In the genomic region with DNA sequence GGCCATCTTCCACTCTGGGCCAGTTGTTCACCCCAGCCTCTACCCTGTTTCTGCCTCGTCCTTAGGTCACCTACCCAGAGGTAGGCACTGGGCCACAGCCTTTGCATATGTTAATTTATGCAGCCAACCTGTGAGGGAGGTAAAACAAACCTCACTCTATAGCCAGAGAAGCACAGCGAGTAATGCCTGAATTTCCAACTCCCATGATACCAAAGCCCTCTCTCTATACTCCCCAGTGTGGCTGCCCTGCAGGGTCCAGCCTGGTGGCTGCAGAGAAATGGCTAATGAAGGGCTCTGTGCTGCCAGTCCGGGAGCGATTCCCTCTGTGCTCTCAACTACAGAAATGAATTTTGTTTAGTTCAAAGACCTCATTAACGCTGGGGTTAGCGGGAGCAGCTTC, we compare ENCODE assay signal across 19 cellular contexts.
A peak's percentile ranks its signal among the peaks of the same experiment; 100 is the strongest.
DNase-seq lines count a peak whose midpoint lies in the region; ATAC-seq, FAIRE-seq and TF ChIP-seq lines count a peak whose summit lies in the region.
"Had no signal": no experiment of that assay in that cellular context is flagged by ENCODE, and none has a peak within 500 bp of the region (broad histone marks: within the 10 kb centered on the region; RNA-seq: fewer than 3 reads in every experiment).

No MANE protein-coding gene starts in this region.

- no peak for TF ChIP-seq CTCF in H1 (IDR thresholded peaks at IDR 0.05; ENCODE audit: control extremely low read depth in 1 of 3, insufficient read depth in 1 of 3, low read depth in 1 of 3, low read length in 3 of 3)
- no peak for TF ChIP-seq CTCF in CD4-positive, alpha-beta T cell (IDR thresholded peaks at IDR 0.05)

- intact Hi-C loops in CD4-positive, alpha-beta T cell (cut with DNase I, micrococcal nuclease), result no loop called here

- H3K4me2 ChIP-seq in H1 (ENCODE audit: insufficient read depth in 1 of 2, low read depth in 2 of 2, low read length in 2 of 2), result peak overlapping the region; percentile 16 to 29; a peak in 2 of 4 replicates
- H3K4me2 ChIP-seq: BLaER1 treated with 17β-estradiol and CSF1 and Interleukin-3, amounts not matched to agents 10 nM and 100 nM had no signal

- WGBS in H1 (ENCODE audit: extremely low coverage in 1 of 2, insufficient coverage in 1 of 2, insufficient read length in 1 of 2, insufficient replicate concordance in 2 of 2, low coverage in 1 of 2, low lambda C conversion rate in 2 of 2, missing lambda C conversion rate in 1 of 2), 2 experiments, result 56% methylated on average over 6 of the region's 6 CpGs; no CpG with 5 or more reads in 1 of the 2 experiments

- H3K36me3 Mint-ChIP-seq in CD4-positive, alpha-beta T cell (ENCODE audit: low read depth), result no peaks in the 10 kb centered on the region
- H3K36me3 Mint-ChIP-seq: CD8-positive, alpha-beta memory T cell; IgD-negative memory B cell had no signal

- peak; percentile 45 for FAIRE-seq in H1 (lab: Jason Lieb, UNC)
- FAIRE-seq: GM12878, HepG2 had no signal

- H3K27me3 ChIP-seq in H1 (replicated peaks in 1 of 4; ENCODE audit: control insufficient read depth in 3 of 4, extremely low read depth in 1 of 4, insufficient read depth in 3 of 4, low read length in 3 of 4), result no peaks in the 10 kb centered on the region
- H3K27me3 ChIP-seq in CD4-positive, alpha-beta T cell (ENCODE audit: control insufficient read depth, insufficient read depth, low read length), result no peaks in the 10 kb centered on the region
- H3K27me3 ChIP-seq: BLaER1 treated with 17β-estradiol and CSF1 and Interleukin-3, amounts not matched to agents 10 nM and 100 nM had no signal

- no peak overlapping the region for H2BK12ac ChIP-seq in H1 (ENCODE audit: low read depth, low read length)

- no peak overlapping the region for H2AFZ ChIP-seq in H1 (ENCODE audit: low read length)

- CTCF ChIA-PET in H1 (lab: Charles Lee; ENCODE audit: partially characterized antibody), result interaction anchor here (0.7 kb wide), 3 partner anchors 65 to 293 kb away, joined by 3 read pairs; no protein-coding TSS in a partner anchor
- CTCF ChIA-PET in CD4-positive, alpha-beta T cell (lab: Charles Lee), result no interaction called here

- DNase-seq in NCI-H526 (lab: John Stamatoyannopoulos, UW) (peak; percentile 77 to 81), H1 (ENCODE audit: low read depth in 1 of 2, low spot score in 2 of 2) (no peak), iPS-NIHi11 (ENCODE audit: low spot score) (peak; percentile 17), amniotic stem cell (lab: John Stamatoyannopoulos, UW) (no peak)
- DNase-seq in CD4-positive, alpha-beta T cell, result no peak
- DNase-seq: CD8-positive, alpha-beta memory T cell; COR-L47; DMS 273 treated with DMSO at 0.1 percent for 48 hours; DMS53; DND-41; EL; HCEC 1CT had no signal

- H2BK15ac ChIP-seq in H1 (ENCODE audit: low read length), result no peak overlapping the region

- no peak overlapping the region for H4K5ac ChIP-seq in H1 (ENCODE audit: insufficient read length, low read depth, low read length)

- no peak overlapping the region for H3K27ac ChIP-seq in H1 (ENCODE audit: low read depth, low read length)
- H3K27ac ChIP-seq in CD4-positive, alpha-beta T cell (ENCODE audit: low read depth, low read length), result no peak overlapping the region
- H3K27ac ChIP-seq: BLaER1 treated with 17β-estradiol and CSF1 and Interleukin-3, amounts not matched to agents 10 nM and 100 nM had no signal

- ATAC-seq in HG03045 (IDR thresholded peaks at IDR 0.05; ENCODE audit: unreplicated experiment) (no peak), HG02840 (IDR thresholded peaks at IDR 0.05; ENCODE audit: low FRiP score, unreplicated experiment) (no peak)
- no peak for ATAC-seq in CD4-positive, alpha-beta T cell (ENCODE audit: poor library complexity)
- ATAC-seq: GM12878, HepG2 had no signal

- H3K27ac Mint-ChIP-seq in CD4-positive, alpha-beta T cell, result no peak overlapping the region
- H3K27ac Mint-ChIP-seq: B cell; CD8-positive, alpha-beta memory T cell; IgD-negative memory B cell had no signal

- H3K18ac ChIP-seq in H1 (ENCODE audit: extremely low read depth, low read length), result no peak overlapping the region

- no peak overlapping the region for H4K91ac ChIP-seq in H1 (replicated peaks; ENCODE audit: insufficient read length, low read length)

- H3K56ac ChIP-seq in H1 (replicated peaks; ENCODE audit: insufficient read length, low read depth, low read length), result no peak overlapping the region

- no peak overlapping the region for H3K23ac ChIP-seq in H1 (ENCODE audit: insufficient read length)

- POLR2A ChIA-PET in H1 (lab: Charles Lee; ENCODE audit: partially characterized antibody), result no interaction called here
- POLR2A ChIA-PET in CD4-positive, alpha-beta T cell (lab: Charles Lee), result no interaction called here

- H2AK5ac ChIP-seq in H1 (ENCODE audit: low read depth, low read length), result no peak overlapping the region

- H4K8ac ChIP-seq in H1 (ENCODE audit: extremely low read depth, insufficient read depth, low read length), result no peak overlapping the region

- H2BK5ac ChIP-seq in H1 (ENCODE audit: low read depth, low read length), result no peak overlapping the region

- no peak overlapping the region for H3K4me3 ChIP-seq in H1 (ENCODE audit: extremely low read depth in 1 of 4, insufficient read depth in 2 of 4, low read depth in 3 of 4, low read length in 4 of 4)
- H3K4me3 ChIP-seq: BLaER1 treated with 17β-estradiol and CSF1 and Interleukin-3, amounts not matched to agents 10 nM and 100 nM; GM12878 had no signal

- H3K9me3 ChIP-seq in H1 (ENCODE audit: insufficient read depth in 2 of 2, low read depth in 1 of 2, low read length in 1 of 2), result no peaks in the 10 kb centered on the region
- H3K9me3 ChIP-seq in CD4-positive, alpha-beta T cell (ENCODE audit: control insufficient read depth, low read length), result no peaks in the 10 kb centered on the region
- H3K9me3 ChIP-seq: BLaER1 treated with 17β-estradiol and CSF1 and Interleukin-3, amounts not matched to agents 10 nM and 100 nM had no signal

- TF ChIP-seq POLR2A in H1 (IDR thresholded peaks at IDR 0.05; ENCODE audit: control extremely low read depth in 1 of 2, low read depth in 2 of 2, low read length in 2 of 2), result no peak

- no peak for TF ChIP-seq EP300 in H1 (IDR thresholded peaks at IDR 0.05; ENCODE audit: borderline replicate concordance in 1 of 2, low read depth in 2 of 2, low read length in 2 of 2)

- peaks cover 2% of the 10 kb centered on the region; the same call in 1 of the 2 replicates for H3K23me2 ChIP-seq in H1 (ENCODE audit: low read depth, low read length)

- no peaks in the 10 kb centered on the region for H3K79me1 ChIP-seq in H1 (ENCODE audit: low read depth, low read length)

- no peaks in the 10 kb centered on the region for H3K4me1 Mint-ChIP-seq in CD4-positive, alpha-beta T cell (ENCODE audit: low read depth)
- H3K4me1 Mint-ChIP-seq: B cell; CD8-positive, alpha-beta memory T cell; IgD-negative memory B cell had no signal

- no peak for TF ChIP-seq RAD21 in H1 (IDR thresholded peaks at IDR 0.05 in 1 of 2, conservative IDR thresholded peaks at IDR 0.05 in 1 of 2; ENCODE audit: low read depth in 2 of 2, low read length in 2 of 2)

- no peaks in the 10 kb centered on the region for H3K79me2 ChIP-seq in H1 (ENCODE audit: control insufficient read depth in 1 of 2, insufficient read depth in 2 of 2, low read length in 2 of 2)

- no peak overlapping the region for H3K4ac ChIP-seq in H1 (replicated peaks; ENCODE audit: insufficient read length, low read depth, low read length)

- H3K9me3 Mint-ChIP-seq in CD4-positive, alpha-beta T cell, result no peaks in the 10 kb centered on the region

- H2BK20ac ChIP-seq in H1 (ENCODE audit: low read length), result no peak overlapping the region

- no peaks in the 10 kb centered on the region for H3K36me3 ChIP-seq in H1 (ENCODE audit: control insufficient read depth in 2 of 4, insufficient read depth in 4 of 4, low read length in 3 of 4)
- H3K36me3 ChIP-seq: BLaER1 treated with 17β-estradiol and CSF1 and Interleukin-3, amounts not matched to agents 10 nM and 100 nM had no signal

- no peak overlapping the region for H3K14ac ChIP-seq in H1 (ENCODE audit: insufficient read length)

- H2BK120ac ChIP-seq in H1 (replicated peaks; ENCODE audit: low read depth, low read length), result no peak overlapping the region

- H3K4me3 Mint-ChIP-seq in CD4-positive, alpha-beta T cell, result no peak overlapping the region
- H3K4me3 Mint-ChIP-seq: B cell; CD8-positive, alpha-beta memory T cell; IgD-negative memory B cell had no signal

- peaks cover 0 to 7% (median 2%) of the 10 kb centered on the region in 4 experiments; a peak in 4 of 7 replicates for H3K4me1 ChIP-seq in H1 (replicated peaks in 1 of 4; ENCODE audit: control insufficient read depth in 3 of 4, insufficient read depth in 4 of 4, low read length in 3 of 4)
- H3K4me1 ChIP-seq: BLaER1 treated with 17β-estradiol and CSF1 and Interleukin-3, amounts not matched to agents 10 nM and 100 nM had no signal

- no peak overlapping the region for H3K9ac ChIP-seq in H1 (replicated peaks in 1 of 4; ENCODE audit: extremely low read depth in 1 of 4, low read depth in 3 of 4, low read length in 3 of 4)
- H3K9ac ChIP-seq: BLaER1 treated with 17β-estradiol and CSF1 and Interleukin-3, amounts not matched to agents 10 nM and 100 nM had no signal

- no peaks in the 10 kb centered on the region for H4K20me1 ChIP-seq in H1 (replicated peaks in 1 of 2; ENCODE audit: control insufficient read depth in 1 of 2, insufficient read depth in 2 of 2, low read length in 2 of 2)
- H4K20me1 ChIP-seq: BLaER1 treated with 17β-estradiol and CSF1 and Interleukin-3, amounts not matched to agents 10 nM and 100 nM had no signal

- peaks cover 28% of the 10 kb centered on the region for H3K27me3 Mint-ChIP-seq in CD4-positive, alpha-beta T cell

TF ChIP-seq in H1, 55 proteins besides CTCF, POLR2A, EP300 and RAD21 (continues in another document):
- TF ChIP-seq RFX5 (IDR thresholded peaks at IDR 0.05; ENCODE audit: borderline replicate concordance, low read depth, low read length), result no peak
- no peak for TF ChIP-seq CTBP2 (IDR thresholded peaks at IDR 0.05; ENCODE audit: borderline replicate concordance, insufficient read depth, insufficient read length, low read length)
- TF ChIP-seq KDM5A (IDR thresholded peaks at IDR 0.05; ENCODE audit: low read length), result no peak
- no peak for TF ChIP-seq NANOG (IDR thresholded peaks at IDR 0.05; ENCODE audit: insufficient read depth, low read depth, low read length, poor library complexity, severe bottlenecking)
- no peak for TF ChIP-seq ZNF274 (IDR thresholded peaks at IDR 0.05; ENCODE audit: borderline replicate concordance, extremely low read depth, low read length)
- no peak for TF ChIP-seq NRF1 (IDR thresholded peaks at IDR 0.05; ENCODE audit: low read depth, low read length)
- TF ChIP-seq CBX5 (IDR thresholded peaks at IDR 0.05; ENCODE audit: low read depth, low read length), result no peak
- no peak for TF ChIP-seq POLR2AphosphoS5 (IDR thresholded peaks at IDR 0.05; ENCODE audit: low read depth, low read length)
- no peak for TF ChIP-seq TAF7 (optimal IDR thresholded peaks at IDR 0.05; ENCODE audit: borderline replicate concordance, low read depth, low read length)
- no peak for TF ChIP-seq CEBPB (IDR thresholded peaks at IDR 0.05; ENCODE audit: low read depth, low read length)
- TF ChIP-seq TBP (IDR thresholded peaks at IDR 0.05; ENCODE audit: low read depth, low read length), result no peak
- no peak for TF ChIP-seq KDM4A (IDR thresholded peaks at IDR 0.05; ENCODE audit: low read depth, low read length, severe bottlenecking)
- no peak for TF ChIP-seq TCF12 (IDR thresholded peaks at IDR 0.05; ENCODE audit: low read depth, low read length)

Comparison
In these comparisons a context has a peak if more than half of its experiments do, and no peak if none do; other contexts are left out.
1. DNase-seq: peak in NCI-H526 (2 of 2) and iPS-NIHi11 (single experiment); none in H1 (0 of 2), CD4-positive, alpha-beta T cell (0 of 10) and amniotic stem cell (single experiment).